ENCODE assay signal across 9 cellular contexts in the genomic region with DNA sequence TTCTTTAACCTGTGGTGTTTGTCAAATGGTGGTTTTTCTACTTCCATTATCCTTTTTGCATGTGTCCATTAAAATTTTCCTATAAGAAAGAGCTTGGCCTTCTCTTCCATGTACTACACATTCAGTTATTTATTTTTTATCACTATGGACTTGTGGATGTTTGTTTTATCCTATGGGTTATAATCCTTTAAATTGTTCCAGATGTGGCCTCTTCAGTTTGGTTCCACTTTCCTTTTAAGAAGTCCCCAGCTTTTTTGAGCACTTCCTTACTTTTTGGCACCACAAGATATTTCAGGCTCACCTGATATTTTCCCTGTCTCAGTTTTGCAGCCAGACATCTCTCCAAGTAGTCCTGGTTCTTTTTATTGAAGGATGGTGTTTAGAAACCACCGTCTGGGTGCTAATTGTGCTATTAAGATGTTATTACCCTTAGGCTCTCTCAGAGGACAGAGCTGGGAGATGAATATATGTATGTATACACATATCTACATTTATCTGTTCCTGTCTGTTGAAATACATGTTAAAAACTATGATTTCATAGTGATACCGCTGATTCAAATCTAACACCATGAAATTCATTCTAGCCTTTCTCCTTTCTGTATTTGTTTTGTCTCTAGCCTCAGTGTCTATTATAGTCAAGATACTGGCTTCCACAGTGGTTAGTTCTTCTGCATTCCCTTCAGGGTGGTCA.
DNase-seq lines count a peak whose midpoint lies in the region; ATAC-seq and TF ChIP-seq lines count a peak whose summit lies in the region.
"Had no signal": no experiment of that assay in that cellular context is flagged by ENCODE, and none has a peak within 500 bp of the region (broad histone marks: within the 10 kb centered on the region; RNA-seq: fewer than 3 reads in every experiment).

No MANE protein-coding gene starts in this region.

- peaks cover 5% of the 10 kb centered on the region for H3K9me3 Mint-ChIP-seq in activated T-helper 2 cell treated with anti-CD3 and anti-CD28 coated beads, Interferon-gamma antibody, Interleukin-2, Interleukin-4, amounts not matched to agents 10 μg/mL and 5 μg/mL and 100 μg/mL, durations not matched to agents 14 hours and 24 hours and 36 hours
- H3K9me3 Mint-ChIP-seq in activated naive CD4-positive, alpha-beta T cell treated with anti-CD3 and anti-CD28 coated beads, Interleukin-2, amount 10 ng/mL, durations not matched to agents 7 days and 5 days = peaks cover under 1% of the 10 kb centered on the region

- H3K27me3 Mint-ChIP-seq in activated T-helper 2 cell treated with anti-CD3 and anti-CD28 coated beads, Interferon-gamma antibody, Interleukin-2, Interleukin-4, amounts not matched to agents 10 μg/mL and 5 μg/mL and 100 μg/mL, durations not matched to agents 14 hours and 24 hours and 36 hours (ENCODE audit: low read depth) = no peaks in the 10 kb centered on the region
- H3K27me3 Mint-ChIP-seq in activated naive CD4-positive, alpha-beta T cell treated with anti-CD3 and anti-CD28 coated beads, Interleukin-2, amount 10 ng/mL, durations not matched to agents 7 days and 5 days = no peaks in the 10 kb centered on the region

- no peak overlapping the region for H3K4me3 Mint-ChIP-seq in activated T-helper 2 cell treated with anti-CD3 and anti-CD28 coated beads, Interferon-gamma antibody, Interleukin-2, Interleukin-4, amounts not matched to agents 10 μg/mL and 5 μg/mL and 100 μg/mL, durations not matched to agents 14 hours and 24 hours and 36 hours (ENCODE audit: low read depth)
- no peak overlapping the region for H3K4me3 Mint-ChIP-seq in activated naive CD4-positive, alpha-beta T cell treated with anti-CD3 and anti-CD28 coated beads, Interleukin-2, amount 10 ng/mL, durations not matched to agents 7 days and 5 days

- peaks cover 15% of the 10 kb centered on the region for H3K4me1 ChIP-seq in body of pancreas
- H3K4me1 ChIP-seq in lower lobe of right lung = no peaks in the 10 kb centered on the region

- H3K36me3 Mint-ChIP-seq in activated T-helper 2 cell treated with anti-CD3 and anti-CD28 coated beads, Interferon-gamma antibody, Interleukin-2, Interleukin-4, amounts not matched to agents 10 μg/mL and 5 μg/mL and 100 μg/mL, durations not matched to agents 14 hours and 24 hours and 36 hours (ENCODE audit: low read depth) = peaks cover 56% of the 10 kb centered on the region
- H3K36me3 Mint-ChIP-seq in activated naive CD4-positive, alpha-beta T cell treated with anti-CD3 and anti-CD28 coated beads, Interleukin-2, amount 10 ng/mL, durations not matched to agents 7 days and 5 days = peaks cover 6% of the 10 kb centered on the region

- no peak for TF ChIP-seq CTCF in GM10266 (IDR thresholded peaks at IDR 0.05; ENCODE audit: control insufficient read depth, insufficient read depth, low read depth, missing control alignments)
- TF ChIP-seq CTCF in body of pancreas (IDR thresholded peaks at IDR 0.05) = no peak
- TF ChIP-seq CTCF in lower lobe of right lung (IDR thresholded peaks at IDR 0.05) = no peak

- WGBS in body of pancreas, 2 donors = 86 to 92% methylated on average over 2 of the region's 2 CpGs

- H3K27ac ChIP-seq in body of pancreas = no peak overlapping the region
- H3K27ac ChIP-seq in lower lobe of right lung = no peak overlapping the region

- H3K4me1 Mint-ChIP-seq in activated T-helper 2 cell treated with anti-CD3 and anti-CD28 coated beads, Interferon-gamma antibody, Interleukin-2, Interleukin-4, amounts not matched to agents 10 μg/mL and 5 μg/mL and 100 μg/mL, durations not matched to agents 14 hours and 24 hours and 36 hours (ENCODE audit: low read depth) = peaks cover 28% of the 10 kb centered on the region
- no peaks in the 10 kb centered on the region for H3K4me1 Mint-ChIP-seq in activated naive CD4-positive, alpha-beta T cell treated with anti-CD3 and anti-CD28 coated beads, Interleukin-2, amount 10 ng/mL, durations not matched to agents 7 days and 5 days

- DNase-seq in GM10266 (ENCODE audit: extremely low spot score) (peak; percentile 37), body of pancreas (no peak), lower lobe of right lung (no peak)
- DNase-seq in activated T-helper 2 cell treated with anti-CD3 and anti-CD28 coated beads, Interferon-gamma antibody, Interleukin-2, Interleukin-4, amounts not matched to agents 10 μg/mL and 5 μg/mL and 100 μg/mL, durations not matched to agents 14 hours and 24 hours and 36 hours (ENCODE audit: low spot score) = no peak
- no peak for DNase-seq in activated CD4-positive, alpha-beta T cell treated with anti-CD3 and anti-CD28 coated beads, Interleukin-2, amount 50 U/mL, for 4 hours
- no peak for DNase-seq in activated naive CD4-positive, alpha-beta T cell treated with anti-CD3 and anti-CD28 coated beads, Interleukin-2, amount 10 ng/mL, durations not matched to agents 7 days and 5 days
- DNase-seq: NK-92 treated with Interleukin-12 subunit alpha and Interleukin-12 subunit beta, amount 100 ng/mL, for 24 hours had no signal

- TF ChIP-seq POLR2A in body of pancreas (IDR thresholded peaks at IDR 0.05) = no peak

- H3K36me3 ChIP-seq in body of pancreas (replicated peaks in 1 of 2; ENCODE audit: insufficient read depth in 1 of 2, low read depth in 2 of 2) (no peaks in the 10 kb centered on the region), lower lobe of right lung (no peaks in the 10 kb centered on the region)

- no peak overlapping the region for H3K4me3 ChIP-seq in body of pancreas
- H3K4me3 ChIP-seq in lower lobe of right lung = no peak overlapping the region

- no peaks in the 10 kb centered on the region for H3K9me3 ChIP-seq in body of pancreas
- H3K9me3 ChIP-seq in lower lobe of right lung = no peaks in the 10 kb centered on the region

- CTCF ChIA-PET in activated naive CD4-positive, alpha-beta T cell treated with anti-CD3 and anti-CD28 coated beads, Interleukin-2, amount 10 ng/mL, durations not matched to agents 7 days and 5 days (lab: Charles Lee) = no interaction called here

- peak overlapping the region; percentile 63 for H3K27ac Mint-ChIP-seq in activated T-helper 2 cell treated with anti-CD3 and anti-CD28 coated beads, Interferon-gamma antibody, Interleukin-2, Interleukin-4, amounts not matched to agents 10 μg/mL and 5 μg/mL and 100 μg/mL, durations not matched to agents 14 hours and 24 hours and 36 hours
- no peak overlapping the region for H3K27ac Mint-ChIP-seq in activated naive CD4-positive, alpha-beta T cell treated with anti-CD3 and anti-CD28 coated beads, Interleukin-2, amount 10 ng/mL, durations not matched to agents 7 days and 5 days

- intact Hi-C loops in activated T-helper 2 cell treated with anti-CD3 and anti-CD28 coated beads, Interferon-gamma antibody, Interleukin-2, Interleukin-4, amounts not matched to agents 10 μg/mL and 5 μg/mL and 100 μg/mL, durations not matched to agents 14 hours and 24 hours and 36 hours (cut with micrococcal nuclease) = loop anchor here (1.0 to 5.0 kb wide), 2 partner anchors 32 to 51 kb away; no protein-coding TSS in a partner anchor
- intact Hi-C loops in body of pancreas (cut with DNase I) = no loop called here
- intact Hi-C loops in lower lobe of right lung (cut with DNase I) = no loop called here

- H3K27me3 ChIP-seq in body of pancreas (no peaks in the 10 kb centered on the region), lower lobe of right lung (ENCODE audit: low read depth) (no peaks in the 10 kb centered on the region)

- ATAC-seq in GM19455 (IDR thresholded peaks at IDR 0.05; ENCODE audit: unreplicated experiment) = peak; percentile 73
- ATAC-seq in HG03039 (IDR thresholded peaks at IDR 0.05; ENCODE audit: unreplicated experiment) = peak; percentile 71
- ATAC-seq in body of pancreas = no peak
- no peak for ATAC-seq in lower lobe of right lung

Comparison
In these comparisons a context has a peak if more than half of its experiments do, and no peak if none do; other contexts are left out.
1. ATAC-seq: peak in GM19455 (single experiment) and HG03039 (single experiment); none in body of pancreas (single experiment) and lower lobe of right lung (0 of 2).